ENCODE assay signal across 2 cellular contexts in the genomic region with DNA sequence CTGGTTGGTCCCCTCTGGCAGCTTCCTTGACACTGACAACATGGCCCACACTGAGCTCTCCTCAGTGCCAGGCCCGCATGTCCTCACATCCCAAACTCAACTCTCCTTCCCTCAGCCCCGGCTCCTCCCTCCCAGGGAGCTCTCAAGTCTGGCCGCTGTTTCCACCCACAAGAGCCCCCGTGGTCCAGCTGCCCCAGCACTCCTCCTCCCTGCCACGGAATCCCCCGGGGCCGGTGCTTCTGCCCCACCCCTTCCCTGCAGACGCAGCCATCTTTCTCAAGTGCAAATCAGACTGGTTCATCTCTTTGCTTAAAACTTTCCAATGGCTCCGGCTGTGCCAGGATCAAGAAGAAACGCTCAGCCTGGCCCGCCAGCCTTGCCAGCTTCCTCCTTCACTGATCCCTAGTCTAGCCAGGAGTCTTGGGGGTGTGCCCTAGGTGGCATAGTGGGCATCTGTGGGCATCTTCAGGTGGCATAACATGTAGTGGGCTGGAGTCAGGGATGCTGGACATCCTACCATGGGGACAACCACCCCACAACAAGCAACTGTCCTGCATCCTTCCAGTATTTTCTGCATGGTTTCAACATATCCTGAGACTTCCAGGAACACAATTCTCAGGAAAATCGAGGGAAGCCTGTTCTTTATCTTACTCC.
TF ChIP-seq lines count a peak whose summit lies in the region.

No MANE protein-coding gene starts in this region.

TF ChIP-seq in liver, 16 proteins besides CTCF, POLR2A, EP300 and RAD21:
- TF ChIP-seq YY1 (IDR thresholded peaks at IDR 0.05) (no peak), SP1 (IDR thresholded peaks at IDR 0.05) (no peak), FOXA2 (IDR thresholded peaks at IDR 0.05) (no peak), NR2F2 (IDR thresholded peaks at IDR 0.05) (no peak), JUND (IDR thresholded peaks at IDR 0.05) (no peak), FOXA1 (IDR thresholded peaks at IDR 0.05) (no peak), GABPA (IDR thresholded peaks at IDR 0.05 in 1 of 2, conservative IDR thresholded peaks at IDR 0.05 in 1 of 2) (no peak), HNF4A (conservative IDR thresholded peaks at IDR 0.05) (no peak)
- TF ChIP-seq, protein P1, sequence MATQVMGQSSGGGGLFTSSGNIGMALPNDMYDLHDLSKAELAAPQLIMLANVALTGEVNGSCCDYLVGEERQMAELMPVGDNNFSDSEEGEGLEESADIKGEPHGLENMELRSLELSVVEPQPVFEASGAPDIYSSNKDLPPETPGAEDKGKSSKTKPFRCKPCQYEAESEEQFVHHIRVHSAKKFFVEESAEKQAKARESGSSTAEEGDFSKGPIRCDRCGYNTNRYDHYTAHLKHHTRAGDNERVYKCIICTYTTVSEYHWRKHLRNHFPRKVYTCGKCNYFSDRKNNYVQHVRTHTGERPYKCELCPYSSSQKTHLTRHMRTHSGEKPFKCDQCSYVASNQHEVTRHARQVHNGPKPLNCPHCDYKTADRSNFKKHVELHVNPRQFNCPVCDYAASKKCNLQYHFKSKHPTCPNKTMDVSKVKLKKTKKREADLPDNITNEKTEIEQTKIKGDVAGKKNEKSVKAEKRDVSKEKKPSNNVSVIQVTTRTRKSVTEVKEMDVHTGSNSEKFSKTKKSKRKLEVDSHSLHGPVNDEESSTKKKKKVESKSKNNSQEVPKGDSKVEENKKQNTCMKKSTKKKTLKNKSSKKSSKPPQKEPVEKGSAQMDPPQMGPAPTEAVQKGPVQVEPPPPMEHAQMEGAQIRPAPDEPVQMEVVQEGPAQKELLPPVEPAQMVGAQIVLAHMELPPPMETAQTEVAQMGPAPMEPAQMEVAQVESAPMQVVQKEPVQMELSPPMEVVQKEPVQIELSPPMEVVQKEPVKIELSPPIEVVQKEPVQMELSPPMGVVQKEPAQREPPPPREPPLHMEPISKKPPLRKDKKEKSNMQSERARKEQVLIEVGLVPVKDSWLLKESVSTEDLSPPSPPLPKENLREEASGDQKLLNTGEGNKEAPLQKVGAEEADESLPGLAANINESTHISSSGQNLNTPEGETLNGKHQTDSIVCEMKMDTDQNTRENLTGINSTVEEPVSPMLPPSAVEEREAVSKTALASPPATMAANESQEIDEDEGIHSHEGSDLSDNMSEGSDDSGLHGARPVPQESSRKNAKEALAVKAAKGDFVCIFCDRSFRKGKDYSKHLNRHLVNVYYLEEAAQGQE (IDR thresholded peaks at IDR 0.05), result no peak
- TF ChIP-seq, protein P2, sequence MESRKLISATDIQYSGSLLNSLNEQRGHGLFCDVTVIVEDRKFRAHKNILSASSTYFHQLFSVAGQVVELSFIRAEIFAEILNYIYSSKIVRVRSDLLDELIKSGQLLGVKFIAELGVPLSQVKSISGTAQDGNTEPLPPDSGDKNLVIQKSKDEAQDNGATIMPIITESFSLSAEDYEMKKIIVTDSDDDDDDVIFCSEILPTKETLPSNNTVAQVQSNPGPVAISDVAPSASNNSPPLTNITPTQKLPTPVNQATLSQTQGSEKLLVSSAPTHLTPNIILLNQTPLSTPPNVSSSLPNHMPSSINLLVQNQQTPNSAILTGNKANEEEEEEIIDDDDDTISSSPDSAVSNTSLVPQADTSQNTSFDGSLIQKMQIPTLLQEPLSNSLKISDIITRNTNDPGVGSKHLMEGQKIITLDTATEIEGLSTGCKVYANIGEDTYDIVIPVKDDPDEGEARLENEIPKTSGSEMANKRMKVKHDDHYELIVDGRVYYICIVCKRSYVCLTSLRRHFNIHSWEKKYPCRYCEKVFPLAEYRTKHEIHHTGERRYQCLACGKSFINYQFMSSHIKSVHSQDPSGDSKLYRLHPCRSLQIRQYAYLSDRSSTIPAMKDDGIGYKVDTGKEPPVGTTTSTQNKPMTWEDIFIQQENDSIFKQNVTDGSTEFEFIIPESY (IDR thresholded peaks at IDR 0.05), result no peak
- TF ChIP-seq, protein P3, sequence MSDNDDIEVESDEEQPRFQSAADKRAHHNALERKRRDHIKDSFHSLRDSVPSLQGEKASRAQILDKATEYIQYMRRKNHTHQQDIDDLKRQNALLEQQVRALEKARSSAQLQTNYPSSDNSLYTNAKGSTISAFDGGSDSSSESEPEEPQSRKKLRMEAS (IDR thresholded peaks at IDR 0.05), result no peak

TF ChIP-seq in HepG2, 621 proteins besides CTCF, POLR2A, EP300 and RAD21:
- TF ChIP-seq ZIK1 (CRISPR knock-in tag; IDR thresholded peaks at IDR 0.05; ENCODE audit: borderline replicate concordance, low read depth) (no peak), ZNF432 (CRISPR knock-in tag; IDR thresholded peaks at IDR 0.05; ENCODE audit: borderline replicate concordance) (no peak), PHF21A (CRISPR knock-in tag; IDR thresholded peaks at IDR 0.05) (no peak), POGZ (CRISPR knock-in tag; IDR thresholded peaks at IDR 0.05) (no peak), ZNF749 (CRISPR knock-in tag; IDR thresholded peaks at IDR 0.05; ENCODE audit: borderline replicate concordance) (no peak), KDM6A (CRISPR knock-in tag; IDR thresholded peaks at IDR 0.05; ENCODE audit: low read depth) (no peak), RARG (CRISPR knock-in tag; IDR thresholded peaks at IDR 0.05; ENCODE audit: low read depth) (no peak), ZNF484 (CRISPR knock-in tag; IDR thresholded peaks at IDR 0.05; ENCODE audit: borderline replicate concordance, low read depth) (no peak), ZNF326 (CRISPR knock-in tag; IDR thresholded peaks at IDR 0.05; ENCODE audit: borderline replicate concordance) (no peak), MIER3 (CRISPR knock-in tag; IDR thresholded peaks at IDR 0.05; ENCODE audit: borderline replicate concordance) (no peak), ELF3 (CRISPR knock-in tag; IDR thresholded peaks at IDR 0.05) (no peak), ZSCAN25 (CRISPR knock-in tag; IDR thresholded peaks at IDR 0.05) (no peak), DMAP1 (CRISPR knock-in tag; IDR thresholded peaks at IDR 0.05) (no peak)
- TF ChIP-seq, protein P4, sequence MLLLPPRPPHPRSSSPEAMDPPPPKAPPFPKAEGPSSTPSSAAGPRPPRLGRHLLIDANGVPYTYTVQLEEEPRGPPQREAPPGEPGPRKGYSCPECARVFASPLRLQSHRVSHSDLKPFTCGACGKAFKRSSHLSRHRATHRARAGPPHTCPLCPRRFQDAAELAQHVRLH (CRISPR knock-in tag; IDR thresholded peaks at IDR 0.05; ENCODE audit: borderline replicate concordance, low read depth), result no peak
- TF ChIP-seq, protein P5, sequence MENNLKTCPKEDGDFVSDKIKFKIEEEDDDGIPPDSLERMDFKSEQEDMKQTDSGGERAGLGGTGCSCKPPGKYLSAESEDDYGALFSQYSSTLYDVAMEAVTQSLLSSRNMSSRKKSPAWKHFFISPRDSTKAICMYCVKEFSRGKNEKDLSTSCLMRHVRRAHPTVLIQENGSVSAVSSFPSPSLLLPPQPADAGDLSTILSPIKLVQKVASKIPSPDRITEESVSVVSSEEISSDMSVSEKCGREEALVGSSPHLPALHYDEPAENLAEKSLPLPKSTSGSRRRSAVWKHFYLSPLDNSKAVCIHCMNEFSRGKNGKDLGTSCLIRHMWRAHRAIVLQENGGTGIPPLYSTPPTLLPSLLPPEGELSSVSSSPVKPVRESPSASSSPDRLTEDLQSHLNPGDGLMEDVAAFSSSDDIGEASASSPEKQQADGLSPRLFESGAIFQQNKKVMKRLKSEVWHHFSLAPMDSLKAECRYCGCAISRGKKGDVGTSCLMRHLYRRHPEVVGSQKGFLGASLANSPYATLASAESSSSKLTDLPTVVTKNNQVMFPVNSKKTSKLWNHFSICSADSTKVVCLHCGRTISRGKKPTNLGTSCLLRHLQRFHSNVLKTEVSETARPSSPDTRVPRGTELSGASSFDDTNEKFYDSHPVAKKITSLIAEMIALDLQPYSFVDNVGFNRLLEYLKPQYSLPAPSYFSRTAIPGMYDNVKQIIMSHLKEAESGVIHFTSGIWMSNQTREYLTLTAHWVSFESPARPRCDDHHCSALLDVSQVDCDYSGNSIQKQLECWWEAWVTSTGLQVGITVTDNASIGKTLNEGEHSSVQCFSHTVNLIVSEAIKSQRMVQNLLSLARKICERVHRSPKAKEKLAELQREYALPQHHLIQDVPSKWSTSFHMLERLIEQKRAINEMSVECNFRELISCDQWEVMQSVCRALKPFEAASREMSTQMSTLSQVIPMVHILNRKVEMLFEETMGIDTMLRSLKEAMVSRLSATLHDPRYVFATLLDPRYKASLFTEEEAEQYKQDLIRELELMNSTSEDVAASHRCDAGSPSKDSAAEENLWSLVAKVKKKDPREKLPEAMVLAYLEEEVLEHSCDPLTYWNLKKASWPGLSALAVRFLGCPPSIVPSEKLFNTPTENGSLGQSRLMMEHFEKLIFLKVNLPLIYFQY (CRISPR knock-in tag; IDR thresholded peaks at IDR 0.05; ENCODE audit: borderline replicate concordance), result no peak
- TF ChIP-seq, protein P6, sequence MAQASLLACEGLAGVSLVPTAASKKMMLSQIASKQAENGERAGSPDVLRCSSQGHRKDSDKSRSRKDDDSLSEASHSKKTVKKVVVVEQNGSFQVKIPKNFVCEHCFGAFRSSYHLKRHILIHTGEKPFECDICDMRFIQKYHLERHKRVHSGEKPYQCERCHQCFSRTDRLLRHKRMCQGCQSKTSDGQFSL (CRISPR knock-in tag; IDR thresholded peaks at IDR 0.05), result no peak
- TF ChIP-seq, protein P7, sequence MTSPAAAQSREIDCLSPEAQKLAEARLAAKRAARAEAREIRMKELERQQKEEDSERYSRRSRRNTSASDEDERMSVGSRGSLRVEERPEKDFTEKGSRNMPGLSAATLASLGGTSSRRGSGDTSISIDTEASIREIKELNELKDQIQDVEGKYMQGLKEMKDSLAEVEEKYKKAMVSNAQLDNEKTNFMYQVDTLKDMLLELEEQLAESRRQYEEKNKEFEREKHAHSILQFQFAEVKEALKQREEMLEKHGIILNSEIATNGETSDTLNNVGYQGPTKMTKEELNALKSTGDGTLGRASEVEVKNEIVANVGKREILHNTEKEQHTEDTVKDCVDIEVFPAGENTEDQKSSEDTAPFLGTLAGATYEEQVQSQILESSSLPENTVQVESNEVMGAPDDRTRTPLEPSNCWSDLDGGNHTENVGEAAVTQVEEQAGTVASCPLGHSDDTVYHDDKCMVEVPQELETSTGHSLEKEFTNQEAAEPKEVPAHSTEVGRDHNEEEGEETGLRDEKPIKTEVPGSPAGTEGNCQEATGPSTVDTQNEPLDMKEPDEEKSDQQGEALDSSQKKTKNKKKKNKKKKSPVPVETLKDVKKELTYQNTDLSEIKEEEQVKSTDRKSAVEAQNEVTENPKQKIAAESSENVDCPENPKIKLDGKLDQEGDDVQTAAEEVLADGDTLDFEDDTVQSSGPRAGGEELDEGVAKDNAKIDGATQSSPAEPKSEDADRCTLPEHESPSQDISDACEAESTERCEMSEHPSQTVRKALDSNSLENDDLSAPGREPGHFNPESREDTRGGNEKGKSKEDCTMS (CRISPR knock-in tag; conservative IDR thresholded peaks at IDR 0.05), result no peak
- TF ChIP-seq, protein P8, sequence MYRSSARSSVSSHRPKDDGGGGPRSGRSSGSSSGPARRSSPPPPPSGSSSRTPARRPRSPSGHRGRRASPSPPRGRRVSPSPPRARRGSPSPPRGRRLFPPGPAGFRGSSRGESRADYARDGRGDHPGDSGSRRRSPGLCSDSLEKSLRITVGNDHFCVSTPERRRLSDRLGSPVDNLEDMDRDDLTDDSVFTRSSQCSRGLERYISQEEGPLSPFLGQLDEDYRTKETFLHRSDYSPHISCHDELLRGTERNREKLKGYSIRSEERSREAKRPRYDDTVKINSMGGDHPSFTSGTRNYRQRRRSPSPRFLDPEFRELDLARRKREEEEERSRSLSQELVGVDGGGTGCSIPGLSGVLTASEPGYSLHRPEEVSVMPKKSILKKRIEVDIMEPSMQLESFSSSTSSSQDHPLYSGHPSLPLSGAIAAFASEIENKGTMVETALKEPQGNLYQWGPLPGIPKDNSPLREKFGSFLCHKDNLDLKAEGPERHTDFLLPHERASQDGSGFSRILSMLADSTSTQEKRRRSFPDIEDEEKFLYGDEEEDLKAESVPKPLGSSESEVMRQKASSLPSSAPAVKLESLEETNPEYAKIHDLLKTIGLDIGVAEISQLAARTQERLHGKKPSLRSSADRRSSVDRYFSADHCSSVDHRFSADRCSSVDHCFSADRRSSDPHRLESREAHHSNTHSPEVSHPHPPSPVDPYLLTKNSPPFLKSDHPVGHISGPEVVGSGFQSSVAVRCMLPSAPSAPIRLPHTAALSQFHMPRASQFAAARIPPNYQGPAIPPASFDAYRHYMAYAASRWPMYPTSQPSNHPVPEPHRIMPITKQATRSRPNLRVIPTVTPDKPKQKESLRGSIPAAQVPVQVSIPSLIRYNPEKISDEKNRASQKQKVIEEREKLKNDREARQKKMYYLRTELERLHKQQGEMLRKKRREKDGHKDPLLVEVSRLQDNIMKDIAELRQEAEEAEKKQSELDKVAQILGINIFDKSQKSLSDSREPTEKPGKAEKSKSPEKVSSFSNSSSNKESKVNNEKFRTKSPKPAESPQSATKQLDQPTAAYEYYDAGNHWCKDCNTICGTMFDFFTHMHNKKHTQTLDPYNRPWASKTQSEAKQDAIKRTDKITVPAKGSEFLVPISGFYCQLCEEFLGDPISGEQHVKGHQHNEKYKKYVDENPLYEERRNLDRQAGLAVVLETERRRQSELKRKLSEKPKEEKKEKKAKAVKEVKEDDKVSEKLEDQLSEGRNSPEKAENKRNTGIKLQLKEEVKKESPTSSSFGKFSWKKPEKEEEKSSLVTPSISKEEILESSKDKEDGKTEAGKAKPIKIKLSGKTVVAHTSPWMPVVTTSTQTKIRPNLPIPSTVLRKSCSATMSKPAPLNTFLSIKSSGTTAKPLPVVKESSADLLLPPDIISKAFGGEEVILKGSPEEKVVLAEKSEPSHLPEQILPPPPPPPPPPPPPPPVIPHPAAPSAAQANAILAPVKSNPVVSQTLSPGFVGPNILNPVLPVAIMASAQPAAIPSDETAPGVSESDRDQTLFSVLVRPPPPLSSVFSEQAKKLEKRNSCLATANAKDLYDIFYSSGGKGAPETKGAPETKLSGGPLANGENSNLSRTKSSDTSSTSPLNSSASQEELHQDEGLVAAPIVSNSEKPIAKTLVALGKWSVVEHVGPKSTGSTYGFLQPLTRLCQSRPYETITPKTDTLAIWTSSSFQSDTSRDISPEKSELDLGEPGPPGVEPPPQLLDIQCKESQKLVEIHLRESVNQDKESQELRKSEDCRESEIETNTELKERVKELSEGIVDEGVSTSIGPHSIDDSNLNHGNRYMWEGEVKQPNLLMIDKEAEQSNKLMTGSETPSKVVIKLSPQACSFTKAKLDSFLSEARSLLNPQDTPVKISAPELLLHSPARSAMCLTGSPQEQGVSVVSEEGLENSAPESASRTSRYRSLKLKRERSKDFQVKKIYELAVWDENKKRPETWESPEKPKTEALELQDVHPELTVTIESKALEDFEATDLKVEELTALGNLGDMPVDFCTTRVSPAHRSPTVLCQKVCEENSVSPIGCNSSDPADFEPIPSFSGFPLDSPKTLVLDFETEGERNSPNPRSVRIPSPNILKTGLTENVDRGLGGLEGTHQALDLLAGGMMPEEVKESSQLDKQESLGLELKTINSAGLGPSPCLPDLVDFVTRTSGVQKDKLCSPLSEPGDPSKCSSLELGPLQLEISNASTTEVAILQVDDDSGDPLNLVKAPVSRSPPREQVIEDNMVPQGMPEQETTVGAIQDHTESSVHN (CRISPR knock-in tag; IDR thresholded peaks at IDR 0.05), result no peak
